9 cellular contexts compared by ENCODE assay signal in the genomic region with DNA sequence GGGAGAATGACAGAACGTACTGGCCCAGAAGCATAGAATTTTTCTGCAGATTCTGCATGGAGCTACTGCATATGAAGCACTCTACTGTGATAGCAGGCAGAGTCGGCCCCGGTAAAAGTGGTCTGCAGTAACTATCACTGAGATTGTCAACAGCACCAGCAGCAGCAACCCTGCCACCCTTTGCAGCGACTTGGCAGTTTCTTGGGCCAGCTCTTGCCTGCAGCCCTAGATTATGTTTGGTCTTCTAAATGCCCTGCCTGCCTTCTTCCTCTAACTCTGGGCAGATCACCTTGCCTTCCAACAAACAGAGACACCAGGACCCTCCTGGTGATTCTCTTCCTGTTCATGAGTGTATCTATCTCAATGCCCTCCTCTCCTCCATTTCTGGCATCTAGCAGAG.
"Had no signal": no experiment of that assay in that cellular context is flagged by ENCODE, and none has a peak within 500 bp of the region (broad histone marks: within the 10 kb centered on the region; RNA-seq: fewer than 3 reads in every experiment).

No MANE protein-coding gene starts in this region.

- H3K4me3 Mint-ChIP-seq: HFFc6, IgD-negative memory B cell had no signal

- ATAC-seq: HCT116 had no signal

- FAIRE-seq: HTR-8/SVneo had no signal

- H3K9me3 ChIP-seq: HAP-1 had no signal

- H3K27ac ChIP-seq: GM23248 had no signal

- H3K9me3 Mint-ChIP-seq: HFFc6 had no signal

- H3K36me3 Mint-ChIP-seq: IgD-negative memory B cell had no signal

- H2AFZ ChIP-seq: GM23248 had no signal

- H3K4me1 ChIP-seq: HAP-1 had no signal

- H3K27ac Mint-ChIP-seq: HFFc6, IgD-negative memory B cell had no signal

- H3K9ac ChIP-seq: GM23248 had no signal

- H3K4me3 ChIP-seq: GM23248, HAP-1 had no signal

- DNase-seq: GM23248, GOT3, H7, HFFc6, KBM-7 had no signal

- H3K36me3 ChIP-seq: HAP-1 had no signal
